ENCODE assay signal across 8 cellular contexts in genomic region chr17:74089869-74090464, GRCh38.
DNase-seq lines count a peak whose midpoint lies in the region; ATAC-seq and TF ChIP-seq lines count a peak whose summit lies in the region.

No MANE protein-coding gene starts in this region.

- H3K27ac Mint-ChIP-seq in natural killer cell: no peak overlapping the region

- H3K27ac ChIP-seq in RWPE2 (ENCODE audit: poor library complexity, severe bottlenecking): no peak overlapping the region

- peaks cover 4% of the 10 kb centered on the region for H3K36me3 Mint-ChIP-seq in natural killer cell

- H3K4me1 ChIP-seq in RWPE2 (ENCODE audit: insufficient read depth, poor library complexity, severe bottlenecking): no peaks in the 10 kb centered on the region

- no peaks in the 10 kb centered on the region for H3K36me3 ChIP-seq in RWPE2 (ENCODE audit: low read depth)

- TF ChIP-seq CTCF in RWPE2 (IDR thresholded peaks at IDR 0.05; ENCODE audit: poor library complexity, severe bottlenecking) (peak; percentile 29), natural killer cell (IDR thresholded peaks at IDR 0.05) (peak; percentile 36)

- peak; percentile 55 to 61 for DNase-seq in NCI-H2081 (lab: John Stamatoyannopoulos, UW)
- no peak for DNase-seq in NCI-H2081 treated with DMSO at 0.1 percent for 48 hours (lab: John Stamatoyannopoulos, UW)
- peak; percentile 1 for DNase-seq in LHCN-M2 (ENCODE audit: low read depth)
- DNase-seq in RWPE2 (ENCODE audit: low spot score): no peak
- DNase-seq in cerebellar cortex (ENCODE audit: low spot score): peak; percentile 41
- peak; percentile 25 for DNase-seq in natural killer cell

- ATAC-seq in RWPE2 (ENCODE audit: low read depth) (no peak), natural killer cell (peak in 1 of 3 donors; percentile 34), HG03354 (IDR thresholded peaks at IDR 0.05; ENCODE audit: poor library complexity, severe bottlenecking, unreplicated experiment) (no peak), HG03432 (IDR thresholded peaks at IDR 0.05; ENCODE audit: unreplicated experiment) (no peak)

- H3K4me3 ChIP-seq in RWPE2 (ENCODE audit: severe bottlenecking): no peak overlapping the region

- H3K4me1 Mint-ChIP-seq in natural killer cell: no peaks in the 10 kb centered on the region

- H3K27me3 ChIP-seq in RWPE2 (ENCODE audit: insufficient read depth, poor library complexity, severe bottlenecking): peaks cover 27% of the 10 kb centered on the region

- H3K27me3 Mint-ChIP-seq in natural killer cell (ENCODE audit: low read depth in 2 of 2): peaks cover 13 to 22% of the 10 kb centered on the region in 2 donors

- no peaks in the 10 kb centered on the region for H3K9me3 ChIP-seq in RWPE2 (ENCODE audit: severe bottlenecking)

- H3K9me3 Mint-ChIP-seq in natural killer cell: peaks cover 3 to 6% of the 10 kb centered on the region in 2 donors

- intact Hi-C loops in natural killer cell (cut with micrococcal nuclease): no loop called here

- no peak overlapping the region for H3K4me3 Mint-ChIP-seq in natural killer cell

Comparison
In these comparisons a context has a peak if more than half of its experiments do, and no peak if none do; other contexts are left out.
1. DNase-seq: peak in NCI-H2081 (2 of 2), LHCN-M2 (single experiment), cerebellar cortex (single experiment) and natural killer cell (single experiment); none in NCI-H2081 treated with DMSO at 0.1 percent for 48 hours (single experiment) and RWPE2 (single experiment).